Comparison of ENCODE assay signal across 29 cellular contexts in the genomic region with DNA sequence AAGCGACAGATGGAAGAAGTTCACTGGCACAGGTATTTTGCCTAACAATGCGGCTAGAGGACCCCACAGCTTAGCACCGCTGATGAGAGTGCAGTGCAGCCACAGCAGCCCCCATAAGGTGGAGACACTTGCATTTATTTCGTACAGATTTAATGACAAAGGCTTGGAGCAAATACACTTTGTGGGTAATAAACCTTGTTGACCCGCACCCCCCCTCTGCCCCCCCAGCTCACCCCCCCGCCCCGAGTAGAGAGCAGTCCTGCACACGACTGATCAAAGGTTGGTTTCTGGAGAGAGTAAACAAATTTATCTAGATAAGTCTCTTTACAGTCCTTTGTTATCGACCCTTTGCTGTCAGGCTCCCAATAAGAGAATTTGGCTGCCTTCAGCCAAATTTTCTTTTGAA.
"Had no signal": no experiment of that assay in that cellular context is flagged by ENCODE, and none has a peak within 500 bp of the region (broad histone marks: within the 10 kb centered on the region; RNA-seq: fewer than 3 reads in every experiment).

No MANE protein-coding gene starts in this region.

- H3K4me3 ChIP-seq: colonic mucosa, esophagus muscularis mucosa, gastroesophageal sphincter, heart left ventricle, hepatocyte, mucosa of descending colon, stomach, thyroid gland had no signal

- H3K9me3 Mint-ChIP-seq: dendritic cell treated with granulocyte-macrophage colony-stimulating factor and Interleukin-4, amounts not matched to agents 40 ng/mL and 50 ng/mL, for 4 days; natural killer cell treated with Interleukin-12 subunit alpha and Interleukin-12 subunit beta and Interleukin-15 and Interleukin-18, amount 100 ng/mL, for 72 hours; stimulated activated effector memory CD8-positive, alpha-beta T cell treated with anti-CD3 and anti-CD28 coated beads, Interleukin-12 subunit alpha, Interleukin-12 subunit beta, amount 100 ng/mL, for 72 hours had no signal

- H3K4me1 ChIP-seq: colonic mucosa, foreskin keratinocyte, gastroesophageal sphincter, parathyroid adenoma, stomach, thyroid gland had no signal

- H3K36me3 ChIP-seq: colonic mucosa, esophagus muscularis mucosa, gastroesophageal sphincter, heart left ventricle, thyroid gland had no signal

- H3K27ac Mint-ChIP-seq: dendritic cell treated with granulocyte-macrophage colony-stimulating factor and Interleukin-4, amounts not matched to agents 40 ng/mL and 50 ng/mL, for 4 days; mesothelial cell of epicardium; naive B cell; natural killer cell treated with Interleukin-12 subunit alpha and Interleukin-12 subunit beta and Interleukin-15 and Interleukin-18, amount 100 ng/mL, for 72 hours; progenitor cell of endocrine pancreas had no signal

- H3K36me3 Mint-ChIP-seq: natural killer cell treated with Interleukin-12 subunit alpha and Interleukin-12 subunit beta and Interleukin-15 and Interleukin-18, amount 100 ng/mL, for 72 hours; stimulated activated effector memory CD8-positive, alpha-beta T cell treated with anti-CD3 and anti-CD28 coated beads, Interleukin-12 subunit alpha, Interleukin-12 subunit beta, amount 100 ng/mL, for 72 hours had no signal

- FAIRE-seq: endothelial cell of umbilical vein had no signal

- H3K27me3 Mint-ChIP-seq: dendritic cell treated with granulocyte-macrophage colony-stimulating factor and Interleukin-4, amounts not matched to agents 40 ng/mL and 50 ng/mL, for 4 days; naive B cell; natural killer cell treated with Interleukin-12 subunit alpha and Interleukin-12 subunit beta and Interleukin-15 and Interleukin-18, amount 100 ng/mL, for 72 hours; progenitor cell of endocrine pancreas had no signal

- H3K4me3 Mint-ChIP-seq: dendritic cell treated with granulocyte-macrophage colony-stimulating factor and Interleukin-4, amounts not matched to agents 40 ng/mL and 50 ng/mL, for 4 days; mesothelial cell of epicardium; naive B cell; natural killer cell treated with Interleukin-12 subunit alpha and Interleukin-12 subunit beta and Interleukin-15 and Interleukin-18, amount 100 ng/mL, for 72 hours; neural crest cell; stimulated activated effector memory CD8-positive, alpha-beta T cell treated with anti-CD3 and anti-CD28 coated beads, Interleukin-12 subunit alpha, Interleukin-12 subunit beta, amount 100 ng/mL, for 72 hours had no signal

- ATAC-seq: foreskin keratinocyte; gastroesophageal sphincter; heart left ventricle; left colon; left ventricle myocardium superior; mucosa of descending colon; natural killer cell treated with Interleukin-12 subunit alpha and Interleukin-12 subunit beta and Interleukin-15 and Interleukin-18, amount 100 ng/mL, for 72 hours; sciatic nerve; stimulated activated effector memory CD8-positive, alpha-beta T cell treated with anti-CD3 and anti-CD28 coated beads, Interleukin-12 subunit alpha, Interleukin-12 subunit beta, amount 100 ng/mL, for 72 hours had no signal

- H3K9me3 ChIP-seq: colonic mucosa, esophagus muscularis mucosa, gastroesophageal sphincter, heart left ventricle, thyroid gland had no signal

- H3K4me1 Mint-ChIP-seq: mesothelial cell of epicardium, naive B cell, neural crest cell had no signal

- H3K9ac ChIP-seq: parathyroid adenoma had no signal

- H3K27ac ChIP-seq: colonic mucosa, esophagus muscularis mucosa, foreskin keratinocyte, gastroesophageal sphincter, heart left ventricle, hepatocyte, parathyroid adenoma, stomach, thyroid gland had no signal

- DNase-seq: colonic mucosa; effector CD8-positive, alpha-beta T cell; foreskin keratinocyte; heart left ventricle; islet precursor cell; kidney glomerular epithelial cell; left colon; left ventricle myocardium superior; mesenchymal stem cell; mucosa of descending colon; naive B cell; stimulated activated CD4-positive, alpha-beta T cell treated with anti-CD3 and anti-CD28 coated beads, Interleukin-2, amount 100 ng/mL, for 24 hours; stimulated activated CD4-positive, alpha-beta T cell treated with anti-CD3 and anti-CD28 coated beads, Interleukin-4, amount 100 ng/mL, for 24 hours; stimulated activated naive CD4-positive, alpha-beta T cell treated with Interleukin-2 at 50 U/mL for 16 hours; stomach; thyroid gland; trophoblast cell had no signal

- H3K27me3 ChIP-seq: colonic mucosa, esophagus muscularis mucosa, foreskin keratinocyte, gastroesophageal sphincter, heart left ventricle, hepatocyte, stomach, thyroid gland had no signal
